Comparison of ENCODE assay signal across 17 cellular contexts in genomic region chr21:31801551-31802234, GRCh38.
"Had no signal": no experiment of that assay in that cellular context is flagged by ENCODE, and none has a peak within 500 bp of the region (broad histone marks: within the 10 kb centered on the region; RNA-seq: fewer than 3 reads in every experiment).

No MANE protein-coding gene starts in this region.

- H3K9me3 ChIP-seq: adrenal gland, breast epithelium, gastrocnemius medialis, heart right ventricle, left ventricle myocardium inferior, ovary, spleen, thoracic aorta had no signal

- H3K4me3 Mint-ChIP-seq: activated T-helper 1 cell treated with anti-CD3 and anti-CD28 coated beads, Interleukin-12 subunit alpha, Interleukin-12 subunit beta, Interleukin-2, Interleukin-4 antibody, amounts not matched to agents 30 ng/mL and 10 ng/mL and 1 ng/mL, durations not matched to agents 14 hours and 24 hours and 36 hours; stimulated activated memory B cell treated with anti-CD40 and anti-IgM and Interleukin-4, amounts not matched to agents 10 μg/mL and 1 μg/mL and 100 μg/mL, for 72 hours; T-helper 1 cell treated with Interleukin-12 subunit alpha and Interleukin-12 subunit beta and Interleukin-4 antibody, amounts not matched to agents 30 μg/mL and 1 μg/mL, for 36 hours had no signal

- H3K36me3 ChIP-seq: adrenal gland, breast epithelium, gastrocnemius medialis, heart right ventricle, left ventricle myocardium inferior, ovary, spleen, thoracic aorta had no signal

- H3K9me3 Mint-ChIP-seq: activated T-helper 1 cell treated with anti-CD3 and anti-CD28 coated beads, Interleukin-12 subunit alpha, Interleukin-12 subunit beta, Interleukin-2, Interleukin-4 antibody, amounts not matched to agents 30 ng/mL and 10 ng/mL and 1 ng/mL, durations not matched to agents 14 hours and 24 hours and 36 hours; T-helper 1 cell treated with Interleukin-12 subunit alpha and Interleukin-12 subunit beta and Interleukin-4 antibody, amounts not matched to agents 30 μg/mL and 1 μg/mL, for 36 hours had no signal

- H3K36me3 Mint-ChIP-seq: activated naive CD4-positive, alpha-beta T cell treated with anti-CD3 and anti-CD28 coated beads, Interleukin-2, amount 50 U/mL, for 72 hours; stimulated activated memory B cell treated with anti-CD40 and anti-IgM and Interleukin-4, amounts not matched to agents 10 μg/mL and 1 μg/mL and 100 μg/mL, for 72 hours had no signal

- ATAC-seq: activated naive CD4-positive, alpha-beta T cell treated with anti-CD3 and anti-CD28 coated beads, Interleukin-2, amount 50 U/mL, for 72 hours; gastrocnemius medialis; heart right ventricle; stimulated activated memory B cell treated with anti-CD40 and anti-IgM and Interleukin-4, amounts not matched to agents 10 μg/mL and 1 μg/mL and 100 μg/mL, for 72 hours had no signal

- DNase-seq: activated CD4-positive, alpha-beta T cell treated with anti-CD3 and anti-CD28 coated beads, Interleukin-2, amount 50 U/mL, for 48 hours; activated gamma-delta T cell treated with Interleukin-2 at 50 U/mL for 16 hours; gastrocnemius medialis; heart right ventricle; left ventricle myocardium inferior; mammary epithelial cell; ovary; spleen; stimulated activated CD4-positive, alpha-beta T cell treated with anti-CD3 and anti-CD28 coated beads, Interleukin-4, amount 100 ng/mL, for 4 hours had no signal

- H3K27ac ChIP-seq: adrenal gland, breast epithelium, coronary artery, gastrocnemius medialis, heart right ventricle, left ventricle myocardium inferior, ovary, spleen, thoracic aorta had no signal

- H3K4me1 ChIP-seq: adrenal gland, breast epithelium, gastrocnemius medialis, left ventricle myocardium inferior, spleen had no signal

- H3K4me3 ChIP-seq: adrenal gland, breast epithelium, coronary artery, gastrocnemius medialis, heart right ventricle, left ventricle myocardium inferior, ovary, spleen, thoracic aorta had no signal

- H3K27me3 ChIP-seq: adrenal gland, breast epithelium, ovary had no signal
